ENCODE assay signal across 8 cellular contexts in the genomic region with DNA sequence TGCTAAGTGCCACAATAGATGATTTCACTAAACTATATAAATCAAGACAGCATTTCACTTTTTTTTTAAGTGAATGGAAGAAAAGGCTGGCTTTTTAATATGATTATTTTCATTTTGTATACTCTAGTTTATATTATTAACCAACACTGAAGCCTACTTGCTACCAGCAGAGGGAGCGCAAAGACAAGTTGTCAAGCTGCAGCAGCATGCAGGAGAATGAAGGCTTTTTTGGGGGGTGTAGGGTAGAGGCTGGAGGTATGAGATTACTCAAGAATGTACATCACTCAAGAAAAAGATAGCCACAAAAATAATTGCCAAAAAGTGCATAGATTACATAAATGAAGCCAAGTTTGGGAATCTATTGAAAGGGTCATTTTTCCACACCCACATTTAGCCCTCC.
A peak's percentile ranks its signal among the peaks of the same experiment; 100 is the strongest.
DNase-seq lines count a peak whose midpoint lies in the region; ATAC-seq and TF ChIP-seq lines count a peak whose summit lies in the region.

No MANE protein-coding gene starts in this region.

- no peaks in the 10 kb centered on the region for H3K9me3 Mint-ChIP-seq in WTC11

- no peak overlapping the region for H3K27ac Mint-ChIP-seq in WTC11

- ATAC-seq in WTC11 (peak; percentile 67; the same call in 1 of the 2 replicates), HG02588 (IDR thresholded peaks at IDR 0.05; ENCODE audit: unreplicated experiment) (no peak), HG03097 (IDR thresholded peaks at IDR 0.05; ENCODE audit: low FRiP score, unreplicated experiment) (no peak)

- H3K4me3 Mint-ChIP-seq in WTC11, result no peak overlapping the region

- CTCF ChIA-PET in WTC11 (lab: Charles Lee), result interaction anchor here (0.7 to 1.2 kb wide), 4 partner anchors 21 to 552 kb away, joined by 3 to 8 read pairs (median 4); no protein-coding TSS in a partner anchor

- no peaks in the 10 kb centered on the region for H3K36me3 Mint-ChIP-seq in WTC11

- peak; percentile 49 for TF ChIP-seq CTCF in WTC11 (IDR thresholded peaks at IDR 0.05)

- H3K27me3 Mint-ChIP-seq in WTC11 (ENCODE audit: low read depth), result no peaks in the 10 kb centered on the region

- peaks cover 5% of the 10 kb centered on the region; the same call in 1 of the 2 replicates for H3K4me1 Mint-ChIP-seq in WTC11

- peak; percentile 14 for DNase-seq in COR-L47 (lab: John Stamatoyannopoulos, UW)
- DNase-seq in H4 (ENCODE audit: low spot score), result peak; percentile 2
- DNase-seq in WTC11 (ENCODE audit: low spot score), result peak; percentile 40
- DNase-seq in left kidney (ENCODE audit: low read depth, low spot score), result peak; percentile 68
- DNase-seq in GM19238 (ENCODE audit: insufficient read length, low spot score), result no peak
- DNase-seq in C1 segment of cervical spinal cord (lab: John Stamatoyannopoulos, UW), result no peak

- POLR2A ChIA-PET in WTC11 (lab: Charles Lee), result no interaction called here

TF ChIP-seq in WTC11, 78 proteins besides CTCF, POLR2A, EP300 and RAD21:
- no peak for TF ChIP-seq ZNF416 (CRISPR knock-in tag; IDR thresholded peaks at IDR 0.05)
- no peak for TF ChIP-seq KAT7 (CRISPR knock-in tag; IDR thresholded peaks at IDR 0.05; ENCODE audit: borderline replicate concordance)
- TF ChIP-seq TEAD4 (CRISPR knock-in tag; IDR thresholded peaks at IDR 0.05), result no peak
- TF ChIP-seq, protein P1, sequence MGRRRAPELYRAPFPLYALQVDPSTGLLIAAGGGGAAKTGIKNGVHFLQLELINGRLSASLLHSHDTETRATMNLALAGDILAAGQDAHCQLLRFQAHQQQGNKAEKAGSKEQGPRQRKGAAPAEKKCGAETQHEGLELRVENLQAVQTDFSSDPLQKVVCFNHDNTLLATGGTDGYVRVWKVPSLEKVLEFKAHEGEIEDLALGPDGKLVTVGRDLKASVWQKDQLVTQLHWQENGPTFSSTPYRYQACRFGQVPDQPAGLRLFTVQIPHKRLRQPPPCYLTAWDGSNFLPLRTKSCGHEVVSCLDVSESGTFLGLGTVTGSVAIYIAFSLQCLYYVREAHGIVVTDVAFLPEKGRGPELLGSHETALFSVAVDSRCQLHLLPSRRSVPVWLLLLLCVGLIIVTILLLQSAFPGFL (CRISPR knock-in tag; IDR thresholded peaks at IDR 0.05; ENCODE audit: borderline replicate concordance), result no peak
- TF ChIP-seq ZNF263 (CRISPR knock-in tag; IDR thresholded peaks at IDR 0.05; ENCODE audit: low read depth), result no peak
- TF ChIP-seq RORB (CRISPR knock-in tag; IDR thresholded peaks at IDR 0.05), result no peak
- no peak for TF ChIP-seq NFE2L1 (CRISPR knock-in tag; IDR thresholded peaks at IDR 0.05)
- TF ChIP-seq, protein P2, sequence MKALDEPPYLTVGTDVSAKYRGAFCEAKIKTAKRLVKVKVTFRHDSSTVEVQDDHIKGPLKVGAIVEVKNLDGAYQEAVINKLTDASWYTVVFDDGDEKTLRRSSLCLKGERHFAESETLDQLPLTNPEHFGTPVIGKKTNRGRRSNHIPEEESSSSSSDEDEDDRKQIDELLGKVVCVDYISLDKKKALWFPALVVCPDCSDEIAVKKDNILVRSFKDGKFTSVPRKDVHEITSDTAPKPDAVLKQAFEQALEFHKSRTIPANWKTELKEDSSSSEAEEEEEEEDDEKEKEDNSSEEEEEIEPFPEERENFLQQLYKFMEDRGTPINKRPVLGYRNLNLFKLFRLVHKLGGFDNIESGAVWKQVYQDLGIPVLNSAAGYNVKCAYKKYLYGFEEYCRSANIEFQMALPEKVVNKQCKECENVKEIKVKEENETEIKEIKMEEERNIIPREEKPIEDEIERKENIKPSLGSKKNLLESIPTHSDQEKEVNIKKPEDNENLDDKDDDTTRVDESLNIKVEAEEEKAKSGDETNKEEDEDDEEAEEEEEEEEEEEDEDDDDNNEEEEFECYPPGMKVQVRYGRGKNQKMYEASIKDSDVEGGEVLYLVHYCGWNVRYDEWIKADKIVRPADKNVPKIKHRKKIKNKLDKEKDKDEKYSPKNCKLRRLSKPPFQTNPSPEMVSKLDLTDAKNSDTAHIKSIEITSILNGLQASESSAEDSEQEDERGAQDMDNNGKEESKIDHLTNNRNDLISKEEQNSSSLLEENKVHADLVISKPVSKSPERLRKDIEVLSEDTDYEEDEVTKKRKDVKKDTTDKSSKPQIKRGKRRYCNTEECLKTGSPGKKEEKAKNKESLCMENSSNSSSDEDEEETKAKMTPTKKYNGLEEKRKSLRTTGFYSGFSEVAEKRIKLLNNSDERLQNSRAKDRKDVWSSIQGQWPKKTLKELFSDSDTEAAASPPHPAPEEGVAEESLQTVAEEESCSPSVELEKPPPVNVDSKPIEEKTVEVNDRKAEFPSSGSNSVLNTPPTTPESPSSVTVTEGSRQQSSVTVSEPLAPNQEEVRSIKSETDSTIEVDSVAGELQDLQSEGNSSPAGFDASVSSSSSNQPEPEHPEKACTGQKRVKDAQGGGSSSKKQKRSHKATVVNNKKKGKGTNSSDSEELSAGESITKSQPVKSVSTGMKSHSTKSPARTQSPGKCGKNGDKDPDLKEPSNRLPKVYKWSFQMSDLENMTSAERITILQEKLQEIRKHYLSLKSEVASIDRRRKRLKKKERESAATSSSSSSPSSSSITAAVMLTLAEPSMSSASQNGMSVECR (CRISPR knock-in tag; IDR thresholded peaks at IDR 0.05; ENCODE audit: borderline replicate concordance), result no peak
- TF ChIP-seq, protein P3, sequence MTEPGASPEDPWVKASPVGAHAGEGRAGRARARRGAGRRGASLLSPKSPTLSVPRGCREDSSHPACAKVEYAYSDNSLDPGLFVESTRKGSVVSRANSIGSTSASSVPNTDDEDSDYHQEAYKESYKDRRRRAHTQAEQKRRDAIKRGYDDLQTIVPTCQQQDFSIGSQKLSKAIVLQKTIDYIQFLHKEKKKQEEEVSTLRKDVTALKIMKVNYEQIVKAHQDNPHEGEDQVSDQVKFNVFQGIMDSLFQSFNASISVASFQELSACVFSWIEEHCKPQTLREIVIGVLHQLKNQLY (CRISPR knock-in tag; IDR thresholded peaks at IDR 0.05), result no peak
- TF ChIP-seq ZNF219 (CRISPR knock-in tag; IDR thresholded peaks at IDR 0.05; ENCODE audit: borderline replicate concordance), result no peak
- TF ChIP-seq, protein P4, sequence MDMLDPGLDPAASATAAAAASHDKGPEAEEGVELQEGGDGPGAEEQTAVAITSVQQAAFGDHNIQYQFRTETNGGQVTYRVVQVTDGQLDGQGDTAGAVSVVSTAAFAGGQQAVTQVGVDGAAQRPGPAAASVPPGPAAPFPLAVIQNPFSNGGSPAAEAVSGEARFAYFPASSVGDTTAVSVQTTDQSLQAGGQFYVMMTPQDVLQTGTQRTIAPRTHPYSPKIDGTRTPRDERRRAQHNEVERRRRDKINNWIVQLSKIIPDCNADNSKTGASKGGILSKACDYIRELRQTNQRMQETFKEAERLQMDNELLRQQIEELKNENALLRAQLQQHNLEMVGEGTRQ (CRISPR knock-in tag; IDR thresholded peaks at IDR 0.05), result no peak
- no peak for TF ChIP-seq GRHL2 (CRISPR knock-in tag; IDR thresholded peaks at IDR 0.05; ENCODE audit: insufficient replicate concordance, severe bottlenecking)
- no peak for TF ChIP-seq IRF1 (CRISPR knock-in tag; IDR thresholded peaks at IDR 0.05)
- TF ChIP-seq CREM (CRISPR knock-in tag; IDR thresholded peaks at IDR 0.05), result no peak
- TF ChIP-seq RELA (CRISPR knock-in tag; IDR thresholded peaks at IDR 0.05; ENCODE audit: borderline replicate concordance), result no peak
- no peak for TF ChIP-seq HMGA2 (CRISPR knock-in tag; IDR thresholded peaks at IDR 0.05)
- TF ChIP-seq, protein P5, sequence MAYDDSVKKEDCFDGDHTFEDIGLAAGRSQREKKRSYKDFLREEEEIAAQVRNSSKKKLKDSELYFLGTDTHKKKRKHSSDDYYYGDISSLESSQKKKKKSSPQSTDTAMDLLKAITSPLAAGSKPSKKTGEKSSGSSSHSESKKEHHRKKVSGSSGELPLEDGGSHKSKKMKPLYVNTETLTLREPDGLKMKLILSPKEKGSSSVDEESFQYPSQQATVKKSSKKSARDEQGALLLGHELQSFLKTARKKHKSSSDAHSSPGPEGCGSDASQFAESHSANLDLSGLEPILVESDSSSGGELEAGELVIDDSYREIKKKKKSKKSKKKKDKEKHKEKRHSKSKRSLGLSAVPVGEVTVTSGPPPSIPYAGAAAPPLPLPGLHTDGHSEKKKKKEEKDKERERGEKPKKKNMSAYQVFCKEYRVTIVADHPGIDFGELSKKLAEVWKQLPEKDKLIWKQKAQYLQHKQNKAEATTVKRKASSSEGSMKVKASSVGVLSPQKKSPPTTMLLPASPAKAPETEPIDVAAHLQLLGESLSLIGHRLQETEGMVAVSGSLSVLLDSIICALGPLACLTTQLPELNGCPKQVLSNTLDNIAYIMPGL (CRISPR knock-in tag; IDR thresholded peaks at IDR 0.05), result no peak
- TF ChIP-seq CREB1 (CRISPR knock-in tag; IDR thresholded peaks at IDR 0.05), result no peak
TF ChIP-seq in WTC11: peak in this region for 0.

Comparison
In these comparisons a context has a peak if more than half of its experiments do, and no peak if none do; other contexts are left out.
1. DNase-seq: peak in COR-L47 (single experiment), H4 (single experiment), WTC11 (single experiment) and left kidney (single experiment); none in GM19238 (single experiment) and C1 segment of cervical spinal cord (0 of 14).